1 cellular context compared by ENCODE assay signal in the genomic region with DNA sequence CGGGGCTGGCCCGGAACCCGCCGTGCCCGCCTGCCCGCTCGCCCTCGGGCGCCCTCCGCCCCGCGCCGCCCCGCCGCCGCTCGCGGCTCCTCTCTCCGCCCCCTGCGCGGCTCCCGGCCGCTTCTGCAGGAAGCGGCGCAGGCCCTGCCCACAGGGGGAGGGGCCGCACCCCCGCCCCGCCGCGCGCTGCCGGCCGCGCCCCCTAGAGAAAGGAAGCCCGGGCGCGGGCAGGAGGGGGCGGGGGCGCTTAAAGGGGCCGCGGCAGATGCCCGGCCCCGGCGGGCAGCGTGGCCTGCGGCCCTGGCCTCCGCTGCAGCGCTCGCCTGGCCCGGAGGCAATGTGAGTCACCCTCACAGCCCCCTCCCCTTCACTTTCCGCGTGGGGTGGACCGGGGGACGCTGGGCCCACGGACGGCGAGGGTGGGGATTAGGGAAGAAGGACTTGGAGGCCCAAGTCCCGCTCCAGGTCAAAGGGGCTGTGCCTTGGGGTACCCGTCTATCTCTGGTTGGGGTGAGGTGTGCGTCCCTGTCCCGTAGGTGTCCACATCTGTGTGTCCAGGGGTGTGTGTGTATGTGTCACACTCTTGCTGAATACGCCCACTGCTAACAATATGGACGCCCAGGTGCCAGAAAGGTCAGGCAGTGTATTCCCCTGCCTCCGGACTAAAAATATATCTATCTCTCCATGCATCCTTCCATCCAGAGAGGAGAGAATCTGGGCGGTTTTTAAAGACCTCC.
A peak's percentile ranks its signal among the peaks of the same experiment; 100 is the strongest.
TF ChIP-seq lines count a peak whose summit lies in the region.

A gene with protein sequence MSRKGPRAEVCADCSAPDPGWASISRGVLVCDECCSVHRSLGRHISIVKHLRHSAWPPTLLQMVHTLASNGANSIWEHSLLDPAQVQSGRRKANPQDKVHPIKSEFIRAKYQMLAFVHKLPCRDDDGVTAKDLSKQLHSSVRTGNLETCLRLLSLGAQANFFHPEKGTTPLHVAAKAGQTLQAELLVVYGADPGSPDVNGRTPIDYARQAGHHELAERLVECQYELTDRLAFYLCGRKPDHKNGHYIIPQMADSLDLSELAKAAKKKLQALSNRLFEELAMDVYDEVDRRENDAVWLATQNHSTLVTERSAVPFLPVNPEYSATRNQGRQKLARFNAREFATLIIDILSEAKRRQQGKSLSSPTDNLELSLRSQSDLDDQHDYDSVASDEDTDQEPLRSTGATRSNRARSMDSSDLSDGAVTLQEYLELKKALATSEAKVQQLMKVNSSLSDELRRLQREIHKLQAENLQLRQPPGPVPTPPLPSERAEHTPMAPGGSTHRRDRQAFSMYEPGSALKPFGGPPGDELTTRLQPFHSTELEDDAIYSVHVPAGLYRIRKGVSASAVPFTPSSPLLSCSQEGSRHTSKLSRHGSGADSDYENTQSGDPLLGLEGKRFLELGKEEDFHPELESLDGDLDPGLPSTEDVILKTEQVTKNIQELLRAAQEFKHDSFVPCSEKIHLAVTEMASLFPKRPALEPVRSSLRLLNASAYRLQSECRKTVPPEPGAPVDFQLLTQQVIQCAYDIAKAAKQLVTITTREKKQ (minus strand): TSS at position 125 of the 737 bp plus-strand sequence. CDS start 270 bp downstream, outside the sequence.

TF ChIP-seq in PFSK-1, 5 proteins besides CTCF, POLR2A, EP300 and RAD21 (continued from another document):
- TF ChIP-seq FOXP2 (optimal IDR thresholded peaks at IDR 0.05; ENCODE audit: borderline replicate concordance, extremely low read depth, extremely low read length, insufficient read depth) = no peak
- TF ChIP-seq TAF1 (IDR thresholded peaks at IDR 0.05; ENCODE audit: borderline replicate concordance, insufficient read depth, low read length) = 0 out of 2 replicates have a peak, but pooled peaks have one; percentile 5
